Comparison of ENCODE assay signal across 8 cellular contexts in genomic region chr2:42127425-42128424, GRCh38. TPM values are rescaled to one million over a fixed set of nuclear protein-coding genes. Genes with fewer than 3 reads are reported as not detected.
A peak's percentile ranks its signal among the peaks of the same experiment; 100 is the strongest.
DNase-seq lines count a peak whose midpoint lies in the region; ATAC-seq and TF ChIP-seq lines count a peak whose summit lies in the region.

No MANE protein-coding gene starts in this region.

- H3K4me1 ChIP-seq in RWPE2 (ENCODE audit: insufficient read depth, poor library complexity, severe bottlenecking) (peaks cover 71% of the 10 kb centered on the region), testis (peaks cover 1% of the 10 kb centered on the region)
- H3K4me1 ChIP-seq in naive thymus-derived CD4-positive, alpha-beta T cell (ENCODE audit: control insufficient read depth in 2 of 2, insufficient read depth in 2 of 2, low read length in 2 of 2) = peaks cover 87 to 96% of the 10 kb centered on the region in 2 donors

- H3K4me3 ChIP-seq in RWPE2 (ENCODE audit: severe bottlenecking) (peak overlapping the region; percentile 21), testis (no peak overlapping the region)
- H3K4me3 ChIP-seq in naive thymus-derived CD4-positive, alpha-beta T cell (ENCODE audit: low read length) = peak overlapping the region; percentile 33

- no peaks in the 10 kb centered on the region for H3K27me3 ChIP-seq in RWPE2 (ENCODE audit: insufficient read depth, poor library complexity, severe bottlenecking)
- no peaks in the 10 kb centered on the region for H3K27me3 ChIP-seq in naive thymus-derived CD4-positive, alpha-beta T cell (ENCODE audit: control insufficient read depth in 2 of 2, insufficient read depth in 2 of 2, low read length in 2 of 2)
- H3K27me3 ChIP-seq in testis = no peaks in the 10 kb centered on the region

- TF ChIP-seq CTCF in RWPE2 (IDR thresholded peaks at IDR 0.05; ENCODE audit: poor library complexity, severe bottlenecking) (no peak), testis (IDR thresholded peaks at IDR 0.05) (no peak)

- ATAC-seq in GM18519 (IDR thresholded peaks at IDR 0.05; ENCODE audit: low FRiP score, unreplicated experiment) (peak; percentile 48), HG02610 (IDR thresholded peaks at IDR 0.05; ENCODE audit: unreplicated experiment) (peak; percentile 77), RWPE2 (ENCODE audit: low read depth) (peak; percentile 68)
- ATAC-seq in naive thymus-derived CD4-positive, alpha-beta T cell = peak; percentile 63

- H3K27ac Mint-ChIP-seq in naive thymus-derived CD4-positive, alpha-beta T cell = peak overlapping the region; percentile 68 to 97 (median 94)

- no peaks in the 10 kb centered on the region for H3K27me3 Mint-ChIP-seq in naive thymus-derived CD4-positive, alpha-beta T cell

- 74 to 78% methylated on average over 4 to 5 of the region's 5 CpGs for WGBS in testis, 2 donors

- DNase-seq in RWPE2 (ENCODE audit: low spot score) (no peak), testis (no peak), globus pallidus (ENCODE audit: low spot score) (no peak), islet precursor cell (no peak)
- DNase-seq in naive thymus-derived CD4-positive, alpha-beta T cell = peak in 7 of 9 donors; percentile 42 to 69 (median 60)
- DNase-seq in stimulated activated CD4-positive, alpha-beta T cell treated with anti-CD3 and anti-CD28 coated beads, Interleukin-1b, Interleukin-23, amount 100 ng/mL, for 48 hours = no peak

- CTCF ChIA-PET in naive thymus-derived CD4-positive, alpha-beta T cell (lab: Charles Lee) = interaction anchor here (0.6 to 2.4 kb wide), 9 partner anchors 9 to 68 kb away, joined by 3 to 16 read pairs (median 4); no protein-coding TSS in a partner anchor

- peaks cover 0 to 10% (median 0%) of the 10 kb centered on the region in 5 donors for H3K36me3 Mint-ChIP-seq in naive thymus-derived CD4-positive, alpha-beta T cell

- H3K36me3 ChIP-seq in RWPE2 (ENCODE audit: low read depth) (no peaks in the 10 kb centered on the region), testis (ENCODE audit: low read depth, missing control alignments) (no peaks in the 10 kb centered on the region)
- no peaks in the 10 kb centered on the region for H3K36me3 ChIP-seq in naive thymus-derived CD4-positive, alpha-beta T cell (ENCODE audit: control insufficient read depth in 2 of 3, insufficient read depth in 3 of 3, low read length in 3 of 3)

- H3K9me3 ChIP-seq in RWPE2 (ENCODE audit: severe bottlenecking) (no peaks in the 10 kb centered on the region), testis (no peaks in the 10 kb centered on the region)
- no peaks in the 10 kb centered on the region for H3K9me3 ChIP-seq in naive thymus-derived CD4-positive, alpha-beta T cell (ENCODE audit: control insufficient read depth in 2 of 3, low read length in 3 of 3)

- H3K4me1 Mint-ChIP-seq in naive thymus-derived CD4-positive, alpha-beta T cell = peaks cover 72 to 98% (median 92%) of the 10 kb centered on the region in 7 donors

- peaks cover 0 to 5% (median 0%) of the 10 kb centered on the region in 11 donors for H3K9me3 Mint-ChIP-seq in naive thymus-derived CD4-positive, alpha-beta T cell

- peak overlapping the region; percentile 49 for H3K27ac ChIP-seq in RWPE2 (ENCODE audit: poor library complexity, severe bottlenecking)
- H3K27ac ChIP-seq in naive thymus-derived CD4-positive, alpha-beta T cell (ENCODE audit: low read depth, low read length) = peak overlapping the region; percentile 70
- H3K27ac ChIP-seq in testis = no peak overlapping the region

- intact Hi-C loops in naive thymus-derived CD4-positive, alpha-beta T cell (cut with micrococcal nuclease) = loop anchor here in 1 of 2 donors (1.0 kb wide), 3 partner anchors 9 to 69 kb away; no protein-coding TSS in a partner anchor
- intact Hi-C loops in testis (cut with DNase I; ENCODE audit: low total_unique reads) = no loop called here

- H3K4me3 Mint-ChIP-seq in naive thymus-derived CD4-positive, alpha-beta T cell = peak overlapping the region; percentile 63 to 86 (median 78)

- POLR2A ChIA-PET in naive thymus-derived CD4-positive, alpha-beta T cell (lab: Charles Lee) = interaction anchor here (0.6 to 22.7 kb wide), 12 partner anchors 9 to 68 kb away, joined by 3 to 636 read pairs (median 4); partner anchors contain the start of gene EML4

- no peak for TF ChIP-seq POLR2A in testis (IDR thresholded peaks at IDR 0.05)

RNA-seq across cellular contexts. Expression of gene EML4, which starts 41.4 kb away (rescaled TPM):
- total RNA-seq in naive thymus-derived CD4-positive, alpha-beta T cell = 100 to 1,000 TPM in 4 of 5 experiments, 10 to 100 TPM in 1; 91.1 to 167 (median 143) TPM
- 10 to 100 TPM; 64.9 to 69.3 TPM for polyA plus RNA-seq in naive thymus-derived CD4-positive, alpha-beta T cell
- 10 to 100 TPM; 67.1 to 71.0 TPM for total RNA-seq in testis
- polyA plus RNA-seq in testis (ENCODE audit: insufficient read depth, low read depth, low replicate concordance) = 49.0 TPM

Comparison
In these comparisons a context has a peak if more than half of its experiments do, and no peak if none do; other contexts are left out.
1. DNase-seq: peak in naive thymus-derived CD4-positive, alpha-beta T cell (7 of 9); none in RWPE2 (single experiment), testis (single experiment), globus pallidus (single experiment), stimulated activated CD4-positive, alpha-beta T cell treated with anti-CD3 and anti-CD28 coated beads, Interleukin-1b, Interleukin-23, amount 100 ng/mL, for 48 hours (single experiment) and islet precursor cell (single experiment).
2. H3K27ac ChIP-seq: peak in RWPE2 (single experiment) and naive thymus-derived CD4-positive, alpha-beta T cell (single experiment); none in testis (0 of 2).
3. H3K4me3 ChIP-seq: peak in RWPE2 (single experiment) and naive thymus-derived CD4-positive, alpha-beta T cell (single experiment); none in testis (0 of 2).
4. Peak in every context shown above with its lines, with median percentiles within 50 percentile points of each other: ATAC-seq.